1 cellular context compared by ENCODE assay signal in genomic region chr14:104792945-104793702, GRCh38.
TF ChIP-seq lines count a peak whose summit lies in the region.

No MANE protein-coding gene starts in this region.

TF ChIP-seq in GM23338, 12 proteins besides CTCF, POLR2A, EP300 and RAD21 (continued from another document):
- no peak for TF ChIP-seq REST (IDR thresholded peaks at IDR 0.05; ENCODE audit: unreplicated experiment)
- TF ChIP-seq ZNF114 (CRISPR knock-in tag; IDR thresholded peaks at IDR 0.05) = no peak
- TF ChIP-seq CREB1 (CRISPR knock-in tag; IDR thresholded peaks at IDR 0.05; ENCODE audit: low read depth) = no peak
- no peak for TF ChIP-seq ETS1 (IDR thresholded peaks at IDR 0.05)
- no peak for TF ChIP-seq ZNF462 (CRISPR knock-in tag; IDR thresholded peaks at IDR 0.05)
- no peak for TF ChIP-seq EZH2 (IDR thresholded peaks at IDR 0.05; ENCODE audit: low read depth, unreplicated experiment)
- no peak for TF ChIP-seq ZNF331 (CRISPR knock-in tag; IDR thresholded peaks at IDR 0.05; ENCODE audit: low read depth)
- TF ChIP-seq NANOG (IDR thresholded peaks at IDR 0.05; ENCODE audit: borderline replicate concordance) = no peak
- TF ChIP-seq JUNB (IDR thresholded peaks at IDR 0.05; ENCODE audit: unreplicated experiment) = no peak
